In the genomic region with DNA sequence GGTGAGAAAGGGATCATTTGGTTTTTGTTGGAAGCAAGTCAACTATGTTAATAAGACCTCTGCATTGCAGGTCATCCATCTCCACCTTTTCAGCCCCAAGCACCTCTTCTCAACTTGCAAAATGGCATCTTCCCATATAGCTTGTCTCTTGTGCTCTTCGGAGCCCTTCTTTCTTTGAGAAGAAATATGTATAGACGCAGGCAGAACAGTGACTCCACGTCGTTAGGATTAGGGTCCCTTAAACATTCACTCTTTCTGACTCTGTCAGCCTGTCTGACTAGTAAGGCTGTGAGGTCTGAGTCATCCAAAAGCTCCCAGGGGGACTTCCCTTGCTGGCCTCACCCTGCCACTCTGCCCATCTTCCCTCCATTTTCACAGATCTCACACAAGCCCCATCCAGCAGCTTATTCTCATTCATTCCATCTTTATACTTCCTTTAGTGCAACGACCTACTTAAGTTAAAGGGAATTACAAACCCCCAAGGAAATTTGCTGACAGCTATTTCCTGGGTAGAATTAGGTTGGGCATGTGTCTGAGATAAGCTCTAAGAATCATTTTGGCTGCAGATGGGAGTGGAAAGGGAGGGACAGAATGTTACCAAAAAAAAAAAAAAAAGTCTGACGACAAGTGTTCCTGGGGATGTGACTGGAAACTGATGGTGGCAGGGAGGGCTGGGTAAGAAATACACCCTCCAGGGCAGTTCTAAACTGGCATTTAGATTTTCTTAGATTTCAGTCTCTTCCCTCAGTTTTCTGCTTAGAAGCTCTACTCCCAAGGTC, we compare ENCODE assay signal across 1 cellular context.
TF ChIP-seq lines count a peak whose summit lies in the region.

No MANE protein-coding gene starts in this region.

TF ChIP-seq in GM12878, 131 proteins besides CTCF, POLR2A, EP300 and RAD21:
- TF ChIP-seq, protein P1, sequence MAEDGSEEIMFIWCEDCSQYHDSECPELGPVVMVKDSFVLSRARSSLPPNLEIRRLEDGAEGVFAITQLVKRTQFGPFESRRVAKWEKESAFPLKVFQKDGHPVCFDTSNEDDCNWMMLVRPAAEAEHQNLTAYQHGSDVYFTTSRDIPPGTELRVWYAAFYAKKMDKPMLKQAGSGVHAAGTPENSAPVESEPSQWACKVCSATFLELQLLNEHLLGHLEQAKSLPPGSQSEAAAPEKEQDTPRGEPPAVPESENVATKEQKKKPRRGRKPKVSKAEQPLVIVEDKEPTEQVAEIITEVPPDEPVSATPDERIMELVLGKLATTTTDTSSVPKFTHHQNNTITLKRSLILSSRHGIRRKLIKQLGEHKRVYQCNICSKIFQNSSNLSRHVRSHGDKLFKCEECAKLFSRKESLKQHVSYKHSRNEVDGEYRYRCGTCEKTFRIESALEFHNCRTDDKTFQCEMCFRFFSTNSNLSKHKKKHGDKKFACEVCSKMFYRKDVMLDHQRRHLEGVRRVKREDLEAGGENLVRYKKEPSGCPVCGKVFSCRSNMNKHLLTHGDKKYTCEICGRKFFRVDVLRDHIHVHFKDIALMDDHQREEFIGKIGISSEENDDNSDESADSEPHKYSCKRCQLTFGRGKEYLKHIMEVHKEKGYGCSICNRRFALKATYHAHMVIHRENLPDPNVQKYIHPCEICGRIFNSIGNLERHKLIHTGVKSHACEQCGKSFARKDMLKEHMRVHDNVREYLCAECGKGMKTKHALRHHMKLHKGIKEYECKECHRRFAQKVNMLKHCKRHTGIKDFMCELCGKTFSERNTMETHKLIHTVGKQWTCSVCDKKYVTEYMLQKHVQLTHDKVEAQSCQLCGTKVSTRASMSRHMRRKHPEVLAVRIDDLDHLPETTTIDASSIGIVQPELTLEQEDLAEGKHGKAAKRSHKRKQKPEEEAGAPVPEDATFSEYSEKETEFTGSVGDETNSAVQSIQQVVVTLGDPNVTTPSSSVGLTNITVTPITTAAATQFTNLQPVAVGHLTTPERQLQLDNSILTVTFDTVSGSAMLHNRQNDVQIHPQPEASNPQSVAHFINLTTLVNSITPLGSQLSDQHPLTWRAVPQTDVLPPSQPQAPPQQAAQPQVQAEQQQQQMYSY (CRISPR knock-in tag; IDR thresholded peaks at IDR 0.05), result no peak
- TF ChIP-seq, protein P2, sequence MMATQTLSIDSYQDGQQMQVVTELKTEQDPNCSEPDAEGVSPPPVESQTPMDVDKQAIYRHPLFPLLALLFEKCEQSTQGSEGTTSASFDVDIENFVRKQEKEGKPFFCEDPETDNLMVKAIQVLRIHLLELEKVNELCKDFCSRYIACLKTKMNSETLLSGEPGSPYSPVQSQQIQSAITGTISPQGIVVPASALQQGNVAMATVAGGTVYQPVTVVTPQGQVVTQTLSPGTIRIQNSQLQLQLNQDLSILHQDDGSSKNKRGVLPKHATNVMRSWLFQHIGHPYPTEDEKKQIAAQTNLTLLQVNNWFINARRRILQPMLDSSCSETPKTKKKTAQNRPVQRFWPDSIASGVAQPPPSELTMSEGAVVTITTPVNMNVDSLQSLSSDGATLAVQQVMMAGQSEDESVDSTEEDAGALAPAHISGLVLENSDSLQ (IDR thresholded peaks at IDR 0.05), result peak; percentile 36; the same call in 1 of the 2 replicates
- no peak for TF ChIP-seq ZNF384 (IDR thresholded peaks at IDR 0.05; ENCODE audit: borderline replicate concordance, low read depth, low read length)
- TF ChIP-seq ZNF207 (IDR thresholded peaks at IDR 0.05; ENCODE audit: borderline replicate concordance), result no peak
